ENCODE assay signal across 30 cellular contexts in genomic region chr11:57487021-57487778, GRCh38. TPM values are rescaled to one million over a fixed set of nuclear protein-coding genes. Genes with fewer than 3 reads are reported as not detected.
"Had no signal": no experiment of that assay in that cellular context is flagged by ENCODE, and none has a peak within 500 bp of the region (broad histone marks: within the 10 kb centered on the region; RNA-seq: fewer than 3 reads in every experiment).

No MANE protein-coding gene starts in this region.

- H3K4me3 Mint-ChIP-seq: dendritic cell treated with granulocyte-macrophage colony-stimulating factor and Interleukin-4, amounts not matched to agents 40 ng/mL and 50 ng/mL, for 4 days; endodermal cell; naive thymus-derived CD8-positive, alpha-beta T cell; nephron progenitor cell; stimulated activated memory B cell treated with anti-CD40 and anti-IgM and Interleukin-4, amounts not matched to agents 10 μg/mL and 1 μg/mL and 100 μg/mL, for 72 hours had no signal

- H2AFZ ChIP-seq: parathyroid adenoma had no signal

- H3K9me3 Mint-ChIP-seq: dendritic cell treated with granulocyte-macrophage colony-stimulating factor and Interleukin-4, amounts not matched to agents 40 ng/mL and 50 ng/mL, for 4 days; endodermal cell; naive thymus-derived CD8-positive, alpha-beta T cell; nephron progenitor cell; stimulated activated memory B cell treated with anti-CD40 and anti-IgM and Interleukin-4, amounts not matched to agents 10 μg/mL and 1 μg/mL and 100 μg/mL, for 72 hours had no signal

- H3K79me2 ChIP-seq: parathyroid adenoma had no signal

- ATAC-seq: foreskin keratinocyte; left ventricle myocardium superior; lower lobe of right lung; naive thymus-derived CD8-positive, alpha-beta T cell; stimulated activated memory B cell treated with anti-CD40 and anti-IgM and Interleukin-4, amounts not matched to agents 10 μg/mL and 1 μg/mL and 100 μg/mL, for 72 hours; stimulated activated naive CD8-positive, alpha-beta T cell treated with anti-CD3 and anti-CD28 coated beads, Interleukin-15, Interleukin-2, amounts not matched to agents 100 U/mL and 50 U/mL, for 24 hours had no signal

- H3K27ac Mint-ChIP-seq: dendritic cell treated with granulocyte-macrophage colony-stimulating factor and Interleukin-4, amounts not matched to agents 40 ng/mL and 50 ng/mL, for 4 days; endodermal cell; naive thymus-derived CD8-positive, alpha-beta T cell; nephron progenitor cell; progenitor cell of endocrine pancreas had no signal

- H3K4me1 ChIP-seq: foreskin keratinocyte, parathyroid adenoma had no signal

- H3K27ac ChIP-seq: esophagus muscularis mucosa, foreskin keratinocyte, lower lobe of right lung, parathyroid adenoma, right atrium auricular region, sigmoid colon, skin epidermis, spleen, testis, tibial artery, upper lobe of left lung had no signal

- H3K4me3 ChIP-seq: esophagus muscularis mucosa, lower lobe of right lung, right atrium auricular region, sigmoid colon, skin epidermis, spleen, testis, tibial artery, upper lobe of left lung had no signal

- H3K9me3 ChIP-seq: esophagus muscularis mucosa, lower lobe of right lung, neutrophil, right atrium auricular region, sigmoid colon, spleen, testis, tibial artery, upper lobe of left lung had no signal

- H3K27me3 ChIP-seq: testis had no signal

- H3K9ac ChIP-seq: parathyroid adenoma had no signal

- DNase-seq: cerebellar nuclear complex; effector CD8-positive, alpha-beta T cell; endodermal cell; foreskin keratinocyte; head of caudate nucleus; left ventricle myocardium superior; lower lobe of right lung; nephron progenitor cell; sigmoid colon; spleen; stimulated activated CD4-positive, alpha-beta T cell treated with anti-CD3 and anti-CD28 coated beads, Interleukin-4, amount 100 ng/mL, for 4 hours; stimulated activated naive CD8-positive, alpha-beta T cell treated with anti-CD3 and anti-CD28 coated beads, Interleukin-15, Interleukin-2, amounts not matched to agents 100 U/mL and 50 U/mL, for 24 hours; substantia nigra; testis; tibial artery; upper lobe of left lung had no signal

- H3K36me3 ChIP-seq: neutrophil had no signal

RNA-seq across cellular contexts. Expression of gene RTN4RL2, which starts 26.9 kb away (rescaled TPM):
- total RNA-seq: naive thymus-derived CD8-positive, alpha-beta T cell had no signal

RNA-seq across cellular contexts. Expression of gene SMTNL1, which starts 50.2 kb away (rescaled TPM):
- total RNA-seq: endothelial cell of umbilical vein; epithelial cell of proximal tubule; esophagus muscularis mucosa; fibroblast of lung; foreskin keratinocyte; left ventricle myocardium superior; lower lobe of right lung; mesenteric fat pad; naive thymus-derived CD8-positive, alpha-beta T cell; omental fat pad; progenitor cell of endocrine pancreas; right atrium auricular region; sigmoid colon; spleen; upper lobe of left lung had no signal
